In the genomic region with DNA sequence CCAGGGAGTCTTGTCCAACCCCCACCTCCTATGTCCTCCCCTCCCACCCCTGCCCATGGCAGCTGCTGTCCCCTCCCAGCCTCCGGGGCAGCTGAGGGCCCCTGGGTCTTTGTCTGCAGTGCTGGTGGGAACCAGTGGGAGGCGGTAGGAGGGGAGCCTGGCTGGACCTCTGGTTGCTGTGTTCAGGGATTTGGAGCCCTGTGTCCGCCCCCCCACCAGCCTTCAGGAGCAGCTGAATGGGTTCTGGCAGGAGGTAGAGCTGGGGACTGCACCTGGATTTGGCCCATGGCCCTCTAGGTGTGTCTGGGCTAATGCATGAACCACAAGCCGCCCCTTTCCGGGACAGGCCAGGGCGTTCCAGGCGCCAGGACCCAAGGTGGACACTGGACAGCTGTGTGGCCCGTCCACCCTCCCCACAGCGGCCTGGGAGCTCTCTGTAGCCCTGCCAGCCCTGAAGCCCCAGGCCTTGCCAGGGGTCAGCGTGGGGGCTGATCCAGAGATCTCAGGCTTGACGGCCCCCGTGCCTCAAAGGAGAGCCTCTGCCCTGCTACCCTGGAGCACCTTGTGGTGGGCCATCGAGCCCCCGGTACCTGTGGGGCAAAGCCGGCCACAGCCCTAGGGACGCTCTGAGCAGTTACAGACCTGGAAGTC, we compare ENCODE assay signal across 14 cellular contexts. TPM values are rescaled to one million over a fixed set of nuclear protein-coding genes. Genes with fewer than 3 reads are reported as not detected.
A peak's percentile ranks its signal among the peaks of the same experiment; 100 is the strongest.
DNase-seq lines count a peak whose midpoint lies in the region; ATAC-seq, FAIRE-seq and TF ChIP-seq lines count a peak whose summit lies in the region.
"Had no signal": no experiment of that assay in that cellular context is flagged by ENCODE, and none has a peak within 500 bp of the region (broad histone marks: within the 10 kb centered on the region; RNA-seq: fewer than 3 reads in every experiment).

No MANE protein-coding gene starts in this region.

- H3K9me3 Mint-ChIP-seq in activated naive CD4-positive, alpha-beta T cell treated with anti-CD3 and anti-CD28 coated beads for 36 hours, result no peaks in the 10 kb centered on the region
- H3K9me3 Mint-ChIP-seq in WTC11, result no peaks in the 10 kb centered on the region

- H3K79me2 ChIP-seq in keratinocyte (ENCODE audit: control insufficient read depth, insufficient read depth, low read length), result peaks cover 9% of the 10 kb centered on the region

- POLR2A ChIA-PET in WTC11 (lab: Charles Lee), result no interaction called here

- TF ChIP-seq CTCF in WTC11 (IDR thresholded peaks at IDR 0.05) (no peak), keratinocyte (optimal IDR thresholded peaks at IDR 0.05 in 1 of 3, IDR thresholded peaks at IDR 0.05 in 1 of 3, conservative IDR thresholded peaks at IDR 0.05 in 1 of 3; ENCODE audit: extremely low read depth in 1 of 3, insufficient read depth in 2 of 3, low read length in 3 of 3) (peak; percentile 7 to 15 (median 11)), suprapubic skin (IDR thresholded peaks at IDR 0.05) (no peak)

- peaks cover 19 to 29% of the 10 kb centered on the region in 2 experiments for H3K36me3 ChIP-seq in keratinocyte (ENCODE audit: control insufficient read depth in 2 of 2, extremely low read depth in 1 of 2, insufficient read depth in 2 of 2, low read length in 2 of 2)
- peaks cover 48% of the 10 kb centered on the region for H3K36me3 ChIP-seq in suprapubic skin

- H3K4me3 ChIP-seq in keratinocyte (ENCODE audit: control insufficient read depth in 2 of 3, extremely low read depth in 1 of 3, insufficient read depth in 2 of 3, low read depth in 1 of 3, low read length in 3 of 3) (no peak overlapping the region), suprapubic skin (no peak overlapping the region)

- H3K4me2 ChIP-seq in keratinocyte (ENCODE audit: control insufficient read depth, extremely low read depth, insufficient read depth, low read depth, low read length), result no peak overlapping the region

- no peak overlapping the region for H3K9ac ChIP-seq in keratinocyte (ENCODE audit: control insufficient read depth, extremely low read depth, insufficient read depth, low read length)

- H3K4me1 ChIP-seq in keratinocyte (ENCODE audit: control insufficient read depth, extremely low read depth, insufficient read depth, low read length), result peaks cover 8% of the 10 kb centered on the region
- peaks cover 15% of the 10 kb centered on the region for H3K4me1 ChIP-seq in suprapubic skin

- H3K27me3 Mint-ChIP-seq in activated naive CD4-positive, alpha-beta T cell treated with anti-CD3 and anti-CD28 coated beads for 36 hours (ENCODE audit: low read depth), result peaks cover 4% of the 10 kb centered on the region
- H3K27me3 Mint-ChIP-seq in WTC11 (ENCODE audit: low read depth), result peaks cover 9% of the 10 kb centered on the region; the same call in 1 of the 2 replicates

- H3K36me3 Mint-ChIP-seq in activated naive CD4-positive, alpha-beta T cell treated with anti-CD3 and anti-CD28 coated beads for 36 hours (ENCODE audit: low read depth), result no peaks in the 10 kb centered on the region
- H3K36me3 Mint-ChIP-seq in WTC11, result peaks cover 7% of the 10 kb centered on the region; the same call in 1 of the 2 replicates

- H3K4me3 Mint-ChIP-seq in activated naive CD4-positive, alpha-beta T cell treated with anti-CD3 and anti-CD28 coated beads for 36 hours, result no peak overlapping the region
- no peak overlapping the region for H3K4me3 Mint-ChIP-seq in WTC11

- H3K4me1 Mint-ChIP-seq in activated naive CD4-positive, alpha-beta T cell treated with anti-CD3 and anti-CD28 coated beads for 36 hours (ENCODE audit: low read depth), result no peaks in the 10 kb centered on the region
- peaks cover 17% of the 10 kb centered on the region for H3K4me1 Mint-ChIP-seq in WTC11

- H3K27ac ChIP-seq in keratinocyte (ENCODE audit: control insufficient read depth, insufficient read depth, low read length) (no peak overlapping the region), suprapubic skin (no peak overlapping the region)

- peaks cover 21% of the 10 kb centered on the region for H4K20me1 ChIP-seq in keratinocyte (ENCODE audit: control insufficient read depth, extremely low read depth, insufficient read depth, low read length)

- H3K27ac Mint-ChIP-seq in activated naive CD4-positive, alpha-beta T cell treated with anti-CD3 and anti-CD28 coated beads for 36 hours, result no peak overlapping the region
- H3K27ac Mint-ChIP-seq in WTC11, result no peak overlapping the region

- no peak for FAIRE-seq in keratinocyte (lab: Jason Lieb, UNC)

- no CpG with 5 or more reads among the region's 16 CpGs for WGBS in suprapubic skin

- CTCF ChIA-PET in activated naive CD4-positive, alpha-beta T cell treated with anti-CD3 and anti-CD28 coated beads for 36 hours (lab: Charles Lee), result no interaction called here
- CTCF ChIA-PET in WTC11 (lab: Charles Lee), result interaction anchor here (0.6 to 1.4 kb wide), 6 partner anchors 15 to 204 kb away, joined by 3 to 4 read pairs (median 3); no protein-coding TSS in a partner anchor

- H3K9me3 ChIP-seq in keratinocyte (ENCODE audit: control insufficient read depth, low read depth, low read length) (no peaks in the 10 kb centered on the region), suprapubic skin (no peaks in the 10 kb centered on the region)

- DNase-seq in activated naive CD4-positive, alpha-beta T cell treated with anti-CD3 and anti-CD28 coated beads for 36 hours, result peak; percentile 2
- no peak for DNase-seq in activated naive CD4-positive, alpha-beta T cell (lab: John Stamatoyannopoulos, UW)
- DNase-seq in WTC11 (ENCODE audit: low spot score) (peak; percentile 36), keratinocyte (ENCODE audit: low read depth, low spot score) (no peak), suprapubic skin (ENCODE audit: low spot score in 2 of 2) (peak; percentile 53 to 76), AG20443 (ENCODE audit: low spot score) (no peak), NCI-H2081 (lab: John Stamatoyannopoulos, UW) (no peak)
- DNase-seq: activated CD4-positive, alpha-beta T cell treated with anti-CD3 and anti-CD28 coated beads for 4 hours; DMS79 treated with DMSO at 0.1 percent for 48 hours; mammary epithelial cell; NCI-H446 treated with DMSO at 0.1 percent for 48 hours; SIG-M5; trophoblast cell had no signal

- dilution Hi-C loops in keratinocyte (cut with MboI; ENCODE audit: extremely low pct_ligation_motif_present, low sequenced_read_pairs), result no loop called here

- ATAC-seq in WTC11 (no peak), GM21515 (IDR thresholded peaks at IDR 0.05; ENCODE audit: unreplicated experiment) (no peak)

- no peak for TF ChIP-seq POLR2A in suprapubic skin (IDR thresholded peaks at IDR 0.05)

- no peak for TF ChIP-seq EP300 in suprapubic skin (IDR thresholded peaks at IDR 0.05)

- H3K9me1 ChIP-seq in keratinocyte (ENCODE audit: control insufficient read depth, extremely low read depth, insufficient read depth, low read length), result peaks cover 2% of the 10 kb centered on the region

- no peak overlapping the region for H2AFZ ChIP-seq in keratinocyte (ENCODE audit: control insufficient read depth, low read length)

- H3K27me3 ChIP-seq in keratinocyte (ENCODE audit: control insufficient read depth, extremely low read depth, insufficient read depth, low read length) (no peaks in the 10 kb centered on the region), suprapubic skin (peaks cover under 1% of the 10 kb centered on the region)

- intact Hi-C loops in activated naive CD4-positive, alpha-beta T cell treated with anti-CD3 and anti-CD28 coated beads for 36 hours (cut with micrococcal nuclease), result no loop called here

TF ChIP-seq in WTC11, 78 proteins besides CTCF, POLR2A, EP300 and RAD21:
- no peak for TF ChIP-seq GTF2I (CRISPR knock-in tag; conservative IDR thresholded peaks at IDR 0.05)
- TF ChIP-seq, protein P1, sequence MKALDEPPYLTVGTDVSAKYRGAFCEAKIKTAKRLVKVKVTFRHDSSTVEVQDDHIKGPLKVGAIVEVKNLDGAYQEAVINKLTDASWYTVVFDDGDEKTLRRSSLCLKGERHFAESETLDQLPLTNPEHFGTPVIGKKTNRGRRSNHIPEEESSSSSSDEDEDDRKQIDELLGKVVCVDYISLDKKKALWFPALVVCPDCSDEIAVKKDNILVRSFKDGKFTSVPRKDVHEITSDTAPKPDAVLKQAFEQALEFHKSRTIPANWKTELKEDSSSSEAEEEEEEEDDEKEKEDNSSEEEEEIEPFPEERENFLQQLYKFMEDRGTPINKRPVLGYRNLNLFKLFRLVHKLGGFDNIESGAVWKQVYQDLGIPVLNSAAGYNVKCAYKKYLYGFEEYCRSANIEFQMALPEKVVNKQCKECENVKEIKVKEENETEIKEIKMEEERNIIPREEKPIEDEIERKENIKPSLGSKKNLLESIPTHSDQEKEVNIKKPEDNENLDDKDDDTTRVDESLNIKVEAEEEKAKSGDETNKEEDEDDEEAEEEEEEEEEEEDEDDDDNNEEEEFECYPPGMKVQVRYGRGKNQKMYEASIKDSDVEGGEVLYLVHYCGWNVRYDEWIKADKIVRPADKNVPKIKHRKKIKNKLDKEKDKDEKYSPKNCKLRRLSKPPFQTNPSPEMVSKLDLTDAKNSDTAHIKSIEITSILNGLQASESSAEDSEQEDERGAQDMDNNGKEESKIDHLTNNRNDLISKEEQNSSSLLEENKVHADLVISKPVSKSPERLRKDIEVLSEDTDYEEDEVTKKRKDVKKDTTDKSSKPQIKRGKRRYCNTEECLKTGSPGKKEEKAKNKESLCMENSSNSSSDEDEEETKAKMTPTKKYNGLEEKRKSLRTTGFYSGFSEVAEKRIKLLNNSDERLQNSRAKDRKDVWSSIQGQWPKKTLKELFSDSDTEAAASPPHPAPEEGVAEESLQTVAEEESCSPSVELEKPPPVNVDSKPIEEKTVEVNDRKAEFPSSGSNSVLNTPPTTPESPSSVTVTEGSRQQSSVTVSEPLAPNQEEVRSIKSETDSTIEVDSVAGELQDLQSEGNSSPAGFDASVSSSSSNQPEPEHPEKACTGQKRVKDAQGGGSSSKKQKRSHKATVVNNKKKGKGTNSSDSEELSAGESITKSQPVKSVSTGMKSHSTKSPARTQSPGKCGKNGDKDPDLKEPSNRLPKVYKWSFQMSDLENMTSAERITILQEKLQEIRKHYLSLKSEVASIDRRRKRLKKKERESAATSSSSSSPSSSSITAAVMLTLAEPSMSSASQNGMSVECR (CRISPR knock-in tag; IDR thresholded peaks at IDR 0.05; ENCODE audit: borderline replicate concordance), result no peak
- no peak for TF ChIP-seq SOX15 (CRISPR knock-in tag; IDR thresholded peaks at IDR 0.05)

RNA-seq across cellular contexts. Expression of a gene that starts 25.4 kb away (rescaled TPM):
- 1 to 10 TPM; 1.2 to 1.5 TPM for total RNA-seq in activated naive CD4-positive, alpha-beta T cell treated with anti-CD3 and anti-CD28 coated beads for 36 hours
- total RNA-seq in WTC11 (2021) (37.2 to 41.5 TPM (median 40.4 TPM) in 3 replicates), suprapubic skin (100 to 1,000 TPM; 130 to 164 (median 145) TPM)
- polyA plus RNA-seq in keratinocyte, result 46.6 to 117 TPM (median 75.0 TPM) in 3 replicates
- 105 TPM for polyA plus RNA-seq in keratinocyte (2011; ENCODE audit: low read depth)
- 23.2 and 63.7 TPM in 2 replicates for polyA plus RNA-seq in keratinocyte (2011; cell fraction: cytosol; rRNA removed)
- 161 and 211 TPM in 2 replicates for polyA plus RNA-seq in keratinocyte (2011; cell fraction: nucleus; rRNA removed)
- 87.4 and 108 TPM in 2 replicates for polyA plus RNA-seq in keratinocyte (2012; ENCODE audit: low replicate concordance)
- polyA minus RNA-seq in keratinocyte, result 60.5 to 117 TPM (median 94.2 TPM) in 3 replicates
- polyA minus RNA-seq in keratinocyte (2011; cell fraction: cytosol; rRNA and poly(A)+ RNA removed), result 188 TPM
- 272 and 312 TPM in 2 replicates for polyA minus RNA-seq in keratinocyte (2011; cell fraction: nucleus; rRNA and poly(A)+ RNA removed)

Comparison
In these comparisons a context has a peak if more than half of its experiments do, and no peak if none do; other contexts are left out.
1. DNase-seq: peak in activated naive CD4-positive, alpha-beta T cell treated with anti-CD3 and anti-CD28 coated beads for 36 hours (single experiment), WTC11 (single experiment) and suprapubic skin (2 of 2); none in activated naive CD4-positive, alpha-beta T cell (0 of 4), keratinocyte (single experiment), AG20443 (single experiment) and NCI-H2081 (0 of 2).
2. CTCF ChIP-seq: peak in keratinocyte (3 of 3); none in WTC11 (single experiment) and suprapubic skin (0 of 2).
3. RNA of a gene that starts 25.4 kb away (total RNA-seq): 130 to 164 TPM in suprapubic skin and 37.2 to 41.5 TPM in WTC11; 1.2 to 1.5 TPM in activated naive CD4-positive, alpha-beta T cell treated with anti-CD3 and anti-CD28 coated beads for 36 hours; every median in the first group is over 10 times any median in the second.